ENCODE assay signal across 20 cellular contexts in the genomic region with DNA sequence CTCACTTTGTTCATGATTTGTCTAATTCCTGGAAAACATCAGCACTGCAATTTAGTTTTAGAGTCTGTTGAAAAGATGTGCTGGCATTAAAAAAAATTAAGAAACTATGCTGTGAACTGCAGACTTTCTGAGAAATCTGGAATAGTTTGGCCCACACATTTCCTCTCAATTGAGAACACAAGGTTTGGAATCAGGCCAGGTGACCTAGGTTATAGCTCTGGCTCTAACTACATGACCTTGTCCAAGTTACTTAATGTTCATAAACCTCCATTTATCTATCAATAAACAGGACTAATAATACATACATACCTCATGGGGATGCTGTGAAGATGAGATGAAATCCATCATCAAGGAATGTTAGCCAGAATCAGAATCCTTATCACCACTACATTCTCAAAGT.
"Had no signal": no experiment of that assay in that cellular context is flagged by ENCODE, and none has a peak within 500 bp of the region (broad histone marks: within the 10 kb centered on the region; RNA-seq: fewer than 3 reads in every experiment).

No MANE protein-coding gene starts in this region.

- H3K9me3 ChIP-seq: testis, transverse colon had no signal

- H3K36me3 ChIP-seq: cardiac muscle cell, transverse colon had no signal

- H3K4me3 ChIP-seq: cardiac muscle cell, coronary artery, dorsolateral prefrontal cortex, testis, transverse colon had no signal

- ATAC-seq: activated T-cell treated with anti-CD3 and anti-CD28 coated beads, Interleukin-2, amount 50 U/mL, for 72 hours; natural killer cell; stimulated activated naive CD8-positive, alpha-beta T cell treated with anti-CD3 and anti-CD28 coated beads, Interleukin-15, Interleukin-2, amounts not matched to agents 100 U/mL and 50 U/mL, for 24 hours had no signal

- H3K27ac ChIP-seq: cardiac muscle cell, coronary artery, dorsolateral prefrontal cortex, testis, transverse colon had no signal

- DNase-seq: activated CD4-positive, alpha-beta T cell treated with anti-CD3 and anti-CD28 coated beads for 4 hours; activated CD4-positive, alpha-beta T cell treated with anti-CD3 and anti-CD28 coated beads, Interleukin-2, amount 50 U/mL, for 4 hours; activated naive CD4-positive, alpha-beta T cell treated with Interleukin-2 at 50 U/mL for 16 hours; activated T-cell treated with anti-CD3 and anti-CD28 coated beads for 4 hours; activated T-cell treated with anti-CD3 and anti-CD28 coated beads, Interleukin-2, amount 50 U/mL, for 72 hours; anterior cingulate cortex; dorsolateral prefrontal cortex; effector memory CD4-positive, alpha-beta T cell; erythroblast; head of caudate nucleus; hypothalamus; mammary epithelial cell; natural killer cell; stimulated activated CD4-positive, alpha-beta T cell treated with anti-CD3 and anti-CD28 coated beads, Interleukin-12 subunit alpha, Interleukin-12 subunit beta, amount 100 ng/mL, for 4 hours; stimulated activated CD4-positive, alpha-beta T cell treated with anti-CD3 and anti-CD28 coated beads, Interleukin-4, amount 100 ng/mL, for 1 hour; stimulated activated naive CD8-positive, alpha-beta T cell treated with anti-CD3 and anti-CD28 coated beads, Interleukin-15, Interleukin-2, amounts not matched to agents 100 U/mL and 50 U/mL, for 24 hours; testis; transverse colon had no signal

- H3K27me3 ChIP-seq: cardiac muscle cell, testis, transverse colon had no signal

- H3K4me1 ChIP-seq: testis had no signal
